ENCODE assay signal across 8 cellular contexts in genomic region chr19:56120002-56120370, GRCh38. TPM values are rescaled to one million over a fixed set of nuclear protein-coding genes. Genes with fewer than 3 reads are reported as not detected.
DNase-seq lines count a peak whose midpoint lies in the region; ATAC-seq and TF ChIP-seq lines count a peak whose summit lies in the region.

No MANE protein-coding gene starts in this region.

- no peaks in the 10 kb centered on the region for H3K9me3 Mint-ChIP-seq in activated CD4-positive, alpha-beta memory T cell treated with anti-CD3 and anti-CD28 coated beads, Interleukin-2, amount 10 ng/mL, durations not matched to agents 7 days and 5 days

- no peak for TF ChIP-seq RAD21 in HCT116 (IDR thresholded peaks at IDR 0.05; ENCODE audit: low read depth)

- no TSS peak for BruUV-seq in HCT116 (replicated peaks; lab: Mats Ljungman, UMichigan)

- RAD21 ChIA-PET in HCT116 (lab: Charles Lee; ENCODE audit: low non-redundant PET in 1 of 2, low total read pairs in 2 of 2, uncharacterized antibody in 2 of 2, unreplicated experiment in 2 of 2) = no interaction called here

- H3K36me3 Mint-ChIP-seq in activated CD4-positive, alpha-beta memory T cell treated with anti-CD3 and anti-CD28 coated beads, Interleukin-2, amount 10 ng/mL, durations not matched to agents 7 days and 5 days (ENCODE audit: low read depth) = peaks cover 13% of the 10 kb centered on the region

- ATAC-seq in HCT116 = no peak
- no peak for ATAC-seq in GM18861 (IDR thresholded peaks at IDR 0.05; ENCODE audit: unreplicated experiment)

- H3K36me3 ChIP-seq in HCT116 (ENCODE audit: control insufficient read depth in 1 of 2, insufficient read depth in 2 of 2, low read length in 2 of 2) (0 out of 4 replicates have a peak, but pooled peaks cover 0 to 3% of the 10 kb centered on the region in 2 experiments), hepatocyte (replicated peaks; ENCODE audit: insufficient read depth, low read depth) (no peaks in the 10 kb centered on the region)

- H3K9ac ChIP-seq in HCT116 (ENCODE audit: low read length) = peak overlapping the region; percentile 97

- WGBS in hepatocyte (ENCODE audit: low lambda C conversion rate, missing lambda C conversion rate) = 26% methylated on average over 8 of the region's 8 CpGs

- peaks cover 9 to 22% of the 10 kb centered on the region in 2 experiments for H3K4me1 ChIP-seq in HCT116 (ENCODE audit: control insufficient read depth in 1 of 2, insufficient read depth in 2 of 2, low read length in 2 of 2)
- peaks cover 15% of the 10 kb centered on the region for H3K4me1 ChIP-seq in hepatocyte (ENCODE audit: insufficient read depth)

- peak overlapping the region; percentile 89 for H3K4me3 Mint-ChIP-seq in activated CD4-positive, alpha-beta memory T cell treated with anti-CD3 and anti-CD28 coated beads, Interleukin-2, amount 10 ng/mL, durations not matched to agents 7 days and 5 days

- peak overlapping the region; percentile 92 for H3K27ac Mint-ChIP-seq in activated CD4-positive, alpha-beta memory T cell treated with anti-CD3 and anti-CD28 coated beads, Interleukin-2, amount 10 ng/mL, durations not matched to agents 7 days and 5 days

- H4K20me1 ChIP-seq in HCT116 (ENCODE audit: insufficient read depth) (no peaks in the 10 kb centered on the region), hepatocyte (ENCODE audit: insufficient read depth, poor library complexity, severe bottlenecking) (peaks cover 49% of the 10 kb centered on the region)

- no peak for TF ChIP-seq CTCF in HCT116 (IDR thresholded peaks at IDR 0.05 in 2 of 3, conservative IDR thresholded peaks at IDR 0.05 in 1 of 3; ENCODE audit: borderline replicate concordance in 1 of 3, insufficient read depth in 1 of 3, low read depth in 2 of 3, low read length in 2 of 3)
- TF ChIP-seq CTCF in hepatocyte (IDR thresholded peaks at IDR 0.05; ENCODE audit: poor library complexity) = no peak

- H3K4me3 ChIP-seq in HCT116 (replicated peaks in 1 of 2; ENCODE audit: low read depth in 1 of 2, low read length in 2 of 2) (peak overlapping the region; percentile 80 to 91), hepatocyte (peak overlapping the region; percentile 57), skin epidermis (peak overlapping the region; percentile 52 to 88 (median 85))

- no peak for TF ChIP-seq POLR2A in HCT116 (IDR thresholded peaks at IDR 0.05; ENCODE audit: borderline replicate concordance, extremely low read depth, insufficient read depth, insufficient read length)

- no peaks in the 10 kb centered on the region for H3K27me3 Mint-ChIP-seq in activated CD4-positive, alpha-beta memory T cell treated with anti-CD3 and anti-CD28 coated beads, Interleukin-2, amount 10 ng/mL, durations not matched to agents 7 days and 5 days

- CTCF ChIA-PET in HCT116 (lab: Charles Lee) = no interaction called here
- CTCF ChIA-PET in activated CD4-positive, alpha-beta memory T cell treated with anti-CD3 and anti-CD28 coated beads, Interleukin-2, amount 10 ng/mL, durations not matched to agents 7 days and 5 days (lab: Charles Lee) = no interaction called here

- H3K4me1 Mint-ChIP-seq in activated CD4-positive, alpha-beta memory T cell treated with anti-CD3 and anti-CD28 coated beads, Interleukin-2, amount 10 ng/mL, durations not matched to agents 7 days and 5 days = peaks cover 37% of the 10 kb centered on the region

- DNase-seq in HCT116 (ENCODE audit: low read depth, low spot score) = no peak
- no peak for DNase-seq in activated CD4-positive, alpha-beta memory T cell treated with anti-CD3 and anti-CD28 coated beads, Interleukin-2, amount 10 ng/mL, durations not matched to agents 7 days and 5 days
- no peak for DNase-seq in hepatocyte (ENCODE audit: low spot score)
- no peak for DNase-seq in A172 (ENCODE audit: low spot score)
- DNase-seq in NAMALWA (ENCODE audit: low spot score) = no peak
- DNase-seq in H4 (ENCODE audit: low spot score) = no peak

- H3K79me2 ChIP-seq in HCT116 (ENCODE audit: insufficient read depth, low read length) (peaks cover 56% of the 10 kb centered on the region), hepatocyte (peaks cover 55% of the 10 kb centered on the region)

- POLR2A ChIA-PET in HCT116 (lab: Charles Lee) = no interaction called here
- POLR2A ChIA-PET in activated CD4-positive, alpha-beta memory T cell treated with anti-CD3 and anti-CD28 coated beads, Interleukin-2, amount 10 ng/mL, durations not matched to agents 7 days and 5 days (lab: Charles Lee) = interaction anchor here (0.6 to 2.8 kb wide), 3 partner anchors 12 to 39 kb away, joined by 3 to 20 read pairs (median 3); partner anchors contain the start of gene ZNF444

- H2AFZ ChIP-seq in HCT116 (ENCODE audit: low read depth, low read length, poor library complexity, severe bottlenecking) = no peak overlapping the region
- H2AFZ ChIP-seq in hepatocyte = no peak overlapping the region

- H3K9me2 ChIP-seq in HCT116 (ENCODE audit: insufficient read depth) (no peaks in the 10 kb centered on the region), hepatocyte (replicated peaks; ENCODE audit: insufficient read depth) (no peaks in the 10 kb centered on the region)

- H3K27me3 ChIP-seq in HCT116 (ENCODE audit: insufficient read depth, low read length) = no peaks in the 10 kb centered on the region
- H3K27me3 ChIP-seq in hepatocyte = no peaks in the 10 kb centered on the region

- H3K27ac ChIP-seq in HCT116 (ENCODE audit: low read depth, low read length) (peak overlapping the region; percentile 96), hepatocyte (peak overlapping the region; percentile 98), skin epidermis (peak overlapping the region in 20 of 21 experiments; percentile 85 to 99 (median 96))

- intact Hi-C loops in HCT116 (cut with micrococcal nuclease) = loop anchor here (2.0 kb wide), 1 partner anchor 195 kb away; the partner anchor contains the start of gene ZSCAN5A

- peak overlapping the region; percentile 90 for H3K4me2 ChIP-seq in HCT116 (ENCODE audit: low read length)
- peak overlapping the region; percentile 96 for H3K4me2 ChIP-seq in hepatocyte

- H3K9me3 ChIP-seq in HCT116 (ENCODE audit: control insufficient read depth in 1 of 2, insufficient read depth in 1 of 2, low read depth in 1 of 2, low read length in 2 of 2) (no peaks in the 10 kb centered on the region), hepatocyte (ENCODE audit: low read depth) (no peaks in the 10 kb centered on the region)

TF ChIP-seq in HCT116, 20 proteins besides CTCF, POLR2A, EP300 and RAD21:
- TF ChIP-seq, protein P1, sequence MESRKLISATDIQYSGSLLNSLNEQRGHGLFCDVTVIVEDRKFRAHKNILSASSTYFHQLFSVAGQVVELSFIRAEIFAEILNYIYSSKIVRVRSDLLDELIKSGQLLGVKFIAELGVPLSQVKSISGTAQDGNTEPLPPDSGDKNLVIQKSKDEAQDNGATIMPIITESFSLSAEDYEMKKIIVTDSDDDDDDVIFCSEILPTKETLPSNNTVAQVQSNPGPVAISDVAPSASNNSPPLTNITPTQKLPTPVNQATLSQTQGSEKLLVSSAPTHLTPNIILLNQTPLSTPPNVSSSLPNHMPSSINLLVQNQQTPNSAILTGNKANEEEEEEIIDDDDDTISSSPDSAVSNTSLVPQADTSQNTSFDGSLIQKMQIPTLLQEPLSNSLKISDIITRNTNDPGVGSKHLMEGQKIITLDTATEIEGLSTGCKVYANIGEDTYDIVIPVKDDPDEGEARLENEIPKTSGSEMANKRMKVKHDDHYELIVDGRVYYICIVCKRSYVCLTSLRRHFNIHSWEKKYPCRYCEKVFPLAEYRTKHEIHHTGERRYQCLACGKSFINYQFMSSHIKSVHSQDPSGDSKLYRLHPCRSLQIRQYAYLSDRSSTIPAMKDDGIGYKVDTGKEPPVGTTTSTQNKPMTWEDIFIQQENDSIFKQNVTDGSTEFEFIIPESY (IDR thresholded peaks at IDR 0.05; ENCODE audit: extremely low read depth, insufficient replicate concordance, low read length) = no peak
TF ChIP-seq in HCT116: peak in this region for 0.

RNA-seq across cellular contexts. Expression of gene ZNF787, which starts 1.1 kb away (rescaled TPM):
- total RNA-seq in HCT116 (2021; ENCODE audit: unreplicated experiment) = 40.3 TPM
- polyA plus RNA-seq in HCT116 (2012) = 29.9 and 32.3 TPM in 2 replicates
- 10 to 100 TPM; 30.0 to 31.1 TPM for total RNA-seq in activated CD4-positive, alpha-beta memory T cell treated with anti-CD3 and anti-CD28 coated beads, Interleukin-2, amount 10 ng/mL, durations not matched to agents 7 days and 5 days
- total RNA-seq in hepatocyte = 14.5 and 23.5 TPM in 2 replicates
- 24.9 and 27.2 TPM in 2 replicates for polyA plus RNA-seq in hepatocyte
- 18.1 and 44.8 TPM in 2 replicates for total RNA-seq in A172 (2014; rRNA removed; shearing (Covaris generic))
- total RNA-seq in H4 (2014; rRNA removed; shearing (Covaris generic)) = 8.6 and 12.4 TPM in 2 replicates

RNA-seq across cellular contexts. Expression of gene ZNF444, which starts 21.1 kb away (rescaled TPM):
- total RNA-seq in HCT116 (2021; ENCODE audit: unreplicated experiment) (31.7 TPM), hepatocyte (38.3 and 46.6 TPM in 2 replicates)
- 13.7 and 15.5 TPM in 2 replicates for polyA plus RNA-seq in HCT116 (2012)
- 10 to 100 TPM; 25.7 to 26.3 TPM for total RNA-seq in activated CD4-positive, alpha-beta memory T cell treated with anti-CD3 and anti-CD28 coated beads, Interleukin-2, amount 10 ng/mL, durations not matched to agents 7 days and 5 days
- polyA plus RNA-seq in hepatocyte = 60.2 and 74.3 TPM in 2 replicates
- total RNA-seq in A172 (2014; rRNA removed; shearing (Covaris generic)) = 27.5 and 29.4 TPM in 2 replicates
- total RNA-seq in H4 (2014; rRNA removed; shearing (Covaris generic)) = 9.4 and 13.8 TPM in 2 replicates

RNA-seq across cellular contexts. Expression of gene GALP, which starts 55.8 kb away (rescaled TPM):
- total RNA-seq in HCT116 (2021; ENCODE audit: unreplicated experiment) (not detected), hepatocyte (not detected in 2 replicates)
- polyA plus RNA-seq in HCT116 (2012) = not detected in 2 replicates
- total RNA-seq in activated CD4-positive, alpha-beta memory T cell treated with anti-CD3 and anti-CD28 coated beads, Interleukin-2, amount 10 ng/mL, durations not matched to agents 7 days and 5 days = not detected
- polyA plus RNA-seq in hepatocyte = not detected in 2 replicates
- total RNA-seq in A172 (2014; rRNA removed; shearing (Covaris generic)) = not detected in 2 replicates
- 0.35 and 0.43 TPM in 2 replicates for total RNA-seq in H4 (2014; rRNA removed; shearing (Covaris generic))
